ENCODE assay signal across 21 cellular contexts in genomic region chr3:42771271-42771670, GRCh38. TPM values are rescaled to one million over a fixed set of nuclear protein-coding genes. Genes with fewer than 3 reads are reported as not detected.
DNase-seq lines count a peak whose midpoint lies in the region; ATAC-seq, FAIRE-seq and TF ChIP-seq lines count a peak whose summit lies in the region.
"Had no signal": no experiment of that assay in that cellular context is flagged by ENCODE, and none has a peak within 500 bp of the region (broad histone marks: within the 10 kb centered on the region; RNA-seq: fewer than 3 reads in every experiment).

No MANE protein-coding gene starts in this region.

- H3K27me3 ChIP-seq in small intestine (ENCODE audit: control insufficient read depth in 2 of 2, insufficient read depth in 2 of 2, low read length in 2 of 2): no peaks in the 10 kb centered on the region
- H3K27me3 ChIP-seq: BE2C, SJCRH30 had no signal

- ATAC-seq in activated naive CD8-positive, alpha-beta T cell treated with anti-CD3 and anti-CD28 coated beads, Interleukin-2, amount 50 U/mL, for 24 hours: no peak
- ATAC-seq in memory B cell (ENCODE audit: low read depth) (no peak), GM18867 (IDR thresholded peaks at IDR 0.05; ENCODE audit: unreplicated experiment) (no peak)
- ATAC-seq: K562 had no signal

- TF ChIP-seq CTCF in progenitor cell of endocrine pancreas (IDR thresholded peaks at IDR 0.05; ENCODE audit: unreplicated experiment): no peak

- H3K27ac ChIP-seq in small intestine (ENCODE audit: low read depth in 1 of 2, low read length in 1 of 2): no peak overlapping the region
- H3K27ac ChIP-seq: PC-9, RWPE1, SJCRH30 had no signal

- FAIRE-seq in small intestine (lab: Jason Lieb, UNC): no peak
- FAIRE-seq: H54, K562 had no signal

- intact Hi-C loops in activated T-helper 1 cell treated with anti-CD3 and anti-CD28 coated beads, Interleukin-12 subunit alpha, Interleukin-12 subunit beta, Interleukin-2, Interleukin-4 antibody, amounts not matched to agents 30 ng/mL and 10 ng/mL and 1 ng/mL, durations not matched to agents 14 hours and 24 hours and 36 hours (cut with micrococcal nuclease): loop anchor here (5.0 kb wide), 1 partner anchor 516 kb away; the partner anchor contains the start of gene SNRK

- no peak overlapping the region for H3K4me3 ChIP-seq in small intestine (ENCODE audit: low read depth in 1 of 2, low read length in 2 of 2)
- H3K4me3 ChIP-seq: K562, PC-9, SJCRH30 had no signal

- no peak overlapping the region for H3K27ac Mint-ChIP-seq in activated naive CD8-positive, alpha-beta T cell
- no peak overlapping the region for H3K27ac Mint-ChIP-seq in activated naive CD8-positive, alpha-beta T cell treated with anti-CD3 and anti-CD28 coated beads, Interleukin-2, amount 50 U/mL, for 24 hours
- H3K27ac Mint-ChIP-seq in activated T-helper 1 cell treated with anti-CD3 and anti-CD28 coated beads, Interleukin-12 subunit alpha, Interleukin-12 subunit beta, Interleukin-2, Interleukin-4 antibody, amounts not matched to agents 30 ng/mL and 10 ng/mL and 1 ng/mL, durations not matched to agents 14 hours and 24 hours and 36 hours: peak overlapping the region; percentile 44
- H3K27ac Mint-ChIP-seq in memory B cell (peak overlapping the region; percentile 43), progenitor cell of endocrine pancreas (no peak overlapping the region)

- H3K4me3 Mint-ChIP-seq in activated naive CD8-positive, alpha-beta T cell: peak overlapping the region; percentile 14
- no peak overlapping the region for H3K4me3 Mint-ChIP-seq in activated naive CD8-positive, alpha-beta T cell treated with anti-CD3 and anti-CD28 coated beads, Interleukin-2, amount 50 U/mL, for 24 hours
- H3K4me3 Mint-ChIP-seq in activated T-helper 1 cell treated with anti-CD3 and anti-CD28 coated beads, Interleukin-12 subunit alpha, Interleukin-12 subunit beta, Interleukin-2, Interleukin-4 antibody, amounts not matched to agents 30 ng/mL and 10 ng/mL and 1 ng/mL, durations not matched to agents 14 hours and 24 hours and 36 hours: no peak overlapping the region
- H3K4me3 Mint-ChIP-seq in memory B cell: no peak overlapping the region
- no peak overlapping the region for H3K4me3 Mint-ChIP-seq in progenitor cell of endocrine pancreas (ENCODE audit: low read depth)

- no peaks in the 10 kb centered on the region for H3K9me3 ChIP-seq in small intestine (ENCODE audit: control insufficient read depth, low read depth)
- H3K9me3 ChIP-seq: BE2C, SJCRH30 had no signal

- no peaks in the 10 kb centered on the region for H3K4me1 ChIP-seq in small intestine (ENCODE audit: control insufficient read depth in 2 of 2, insufficient read depth in 1 of 2, low read depth in 1 of 2, low read length in 1 of 2)
- H3K4me1 ChIP-seq: BE2C, SJCRH30 had no signal

- H3K9me3 Mint-ChIP-seq in activated naive CD8-positive, alpha-beta T cell (ENCODE audit: low read depth): no peaks in the 10 kb centered on the region
- H3K9me3 Mint-ChIP-seq in activated naive CD8-positive, alpha-beta T cell treated with anti-CD3 and anti-CD28 coated beads, Interleukin-2, amount 50 U/mL, for 24 hours: peaks cover 6% of the 10 kb centered on the region
- H3K9me3 Mint-ChIP-seq in activated T-helper 1 cell treated with anti-CD3 and anti-CD28 coated beads, Interleukin-12 subunit alpha, Interleukin-12 subunit beta, Interleukin-2, Interleukin-4 antibody, amounts not matched to agents 30 ng/mL and 10 ng/mL and 1 ng/mL, durations not matched to agents 14 hours and 24 hours and 36 hours: no peaks in the 10 kb centered on the region
- no peaks in the 10 kb centered on the region for H3K9me3 Mint-ChIP-seq in memory B cell
- H3K9me3 Mint-ChIP-seq in progenitor cell of endocrine pancreas (ENCODE audit: low read depth): peaks cover 7% of the 10 kb centered on the region
- H3K9me3 Mint-ChIP-seq: CD4-positive, alpha-beta memory T cell had no signal

- 12 to 58% (median 14%) methylated on average over 1 of the region's 1 CpG for WGBS in small intestine, 3 donors

- no peaks in the 10 kb centered on the region for H3K36me3 ChIP-seq in small intestine (ENCODE audit: control insufficient read depth in 2 of 2, insufficient read depth in 2 of 2, low read length in 2 of 2)
- H3K36me3 ChIP-seq: BE2C, SJCRH30 had no signal

- DNase-seq in activated naive CD8-positive, alpha-beta T cell treated with anti-CD3 and anti-CD28 coated beads, Interleukin-2, amount 50 U/mL, for 24 hours: no peak
- no peak for DNase-seq in activated T-helper 1 cell treated with anti-CD3 and anti-CD28 coated beads, Interleukin-12 subunit alpha, Interleukin-12 subunit beta, Interleukin-2, Interleukin-4 antibody, amounts not matched to agents 30 ng/mL and 10 ng/mL and 1 ng/mL, durations not matched to agents 14 hours and 24 hours and 36 hours (ENCODE audit: low spot score)
- no peak for DNase-seq in memory B cell (ENCODE audit: low spot score in 2 of 2)
- DNase-seq in small intestine: peak; percentile 27
- no peak for DNase-seq in activated CD4-positive, CD25-positive, alpha-beta regulatory T cell treated with anti-CD3 and anti-CD28 coated beads, Interleukin-2, amount 50 U/mL, for 72 hours
- no peak for DNase-seq in progenitor cell of endocrine pancreas (ENCODE audit: low spot score, unreplicated experiment)
- DNase-seq: BE2C; CD4-positive, alpha-beta memory T cell; DMS79; NCI-H1105; NCI-H1694; NCI-H510A; NCI-H82; PC-9; SJCRH30 had no signal

- no peaks in the 10 kb centered on the region for H3K36me3 Mint-ChIP-seq in activated naive CD8-positive, alpha-beta T cell
- peaks cover 2% of the 10 kb centered on the region for H3K36me3 Mint-ChIP-seq in activated naive CD8-positive, alpha-beta T cell treated with anti-CD3 and anti-CD28 coated beads, Interleukin-2, amount 50 U/mL, for 24 hours (ENCODE audit: low read depth)
- H3K36me3 Mint-ChIP-seq in activated T-helper 1 cell treated with anti-CD3 and anti-CD28 coated beads, Interleukin-12 subunit alpha, Interleukin-12 subunit beta, Interleukin-2, Interleukin-4 antibody, amounts not matched to agents 30 ng/mL and 10 ng/mL and 1 ng/mL, durations not matched to agents 14 hours and 24 hours and 36 hours (ENCODE audit: low read depth): no peaks in the 10 kb centered on the region
- H3K36me3 Mint-ChIP-seq in memory B cell (no peaks in the 10 kb centered on the region), progenitor cell of endocrine pancreas (ENCODE audit: insufficient read depth) (peaks cover 5% of the 10 kb centered on the region)

- H3K27me3 Mint-ChIP-seq in activated naive CD8-positive, alpha-beta T cell: no peaks in the 10 kb centered on the region
- no peaks in the 10 kb centered on the region for H3K27me3 Mint-ChIP-seq in activated naive CD8-positive, alpha-beta T cell treated with anti-CD3 and anti-CD28 coated beads, Interleukin-2, amount 50 U/mL, for 24 hours
- peaks cover 15% of the 10 kb centered on the region for H3K27me3 Mint-ChIP-seq in activated T-helper 1 cell treated with anti-CD3 and anti-CD28 coated beads, Interleukin-12 subunit alpha, Interleukin-12 subunit beta, Interleukin-2, Interleukin-4 antibody, amounts not matched to agents 30 ng/mL and 10 ng/mL and 1 ng/mL, durations not matched to agents 14 hours and 24 hours and 36 hours (ENCODE audit: insufficient read depth)
- no peaks in the 10 kb centered on the region for H3K27me3 Mint-ChIP-seq in memory B cell
- H3K27me3 Mint-ChIP-seq in progenitor cell of endocrine pancreas: peaks cover 9% of the 10 kb centered on the region
- H3K27me3 Mint-ChIP-seq: CD4-positive, alpha-beta memory T cell had no signal

- peaks cover 17% of the 10 kb centered on the region for H3K4me1 Mint-ChIP-seq in activated naive CD8-positive, alpha-beta T cell (ENCODE audit: low read depth)
- peaks cover 12% of the 10 kb centered on the region for H3K4me1 Mint-ChIP-seq in activated naive CD8-positive, alpha-beta T cell treated with anti-CD3 and anti-CD28 coated beads, Interleukin-2, amount 50 U/mL, for 24 hours
- peaks cover 12% of the 10 kb centered on the region for H3K4me1 Mint-ChIP-seq in activated T-helper 1 cell treated with anti-CD3 and anti-CD28 coated beads, Interleukin-12 subunit alpha, Interleukin-12 subunit beta, Interleukin-2, Interleukin-4 antibody, amounts not matched to agents 30 ng/mL and 10 ng/mL and 1 ng/mL, durations not matched to agents 14 hours and 24 hours and 36 hours (ENCODE audit: low read depth)
- H3K4me1 Mint-ChIP-seq in memory B cell (peaks cover 5% of the 10 kb centered on the region), progenitor cell of endocrine pancreas (ENCODE audit: low read depth) (peaks cover 4% of the 10 kb centered on the region)

RNA-seq across cellular contexts. Expression of gene CCDC13, which starts 1.8 kb away (rescaled TPM):
- total RNA-seq in activated T-helper 1 cell treated with anti-CD3 and anti-CD28 coated beads, Interleukin-12 subunit alpha, Interleukin-12 subunit beta, Interleukin-2, Interleukin-4 antibody, amounts not matched to agents 30 ng/mL and 10 ng/mL and 1 ng/mL, durations not matched to agents 14 hours and 24 hours and 36 hours: 0.32 TPM in 1 of 2 replicates, not detected in the other
- 1 to 10 TPM in 1 of 3 donors, under 1 TPM in 2; 0.37 to 2.7 (median 0.81) TPM for polyA plus RNA-seq in small intestine
- total RNA-seq in progenitor cell of endocrine pancreas: 2.3 and 2.5 TPM in 2 replicates
- total RNA-seq: A172 had no signal

RNA-seq across cellular contexts. Expression of gene HIGD1A, which starts 33.0 kb away (rescaled TPM):
- 90.1 and 97.5 TPM in 2 replicates for total RNA-seq in activated T-helper 1 cell treated with anti-CD3 and anti-CD28 coated beads, Interleukin-12 subunit alpha, Interleukin-12 subunit beta, Interleukin-2, Interleukin-4 antibody, amounts not matched to agents 30 ng/mL and 10 ng/mL and 1 ng/mL, durations not matched to agents 14 hours and 24 hours and 36 hours
- polyA plus RNA-seq in small intestine: 100 to 1,000 TPM; 203 to 333 (median 307) TPM
- total RNA-seq in progenitor cell of endocrine pancreas: 90.6 and 92.3 TPM in 2 replicates

RNA-seq across cellular contexts. Expression of gene ACKR2, which starts 38.0 kb away (rescaled TPM):
- 0.66 and 0.88 TPM in 2 replicates for total RNA-seq in activated T-helper 1 cell treated with anti-CD3 and anti-CD28 coated beads, Interleukin-12 subunit alpha, Interleukin-12 subunit beta, Interleukin-2, Interleukin-4 antibody, amounts not matched to agents 30 ng/mL and 10 ng/mL and 1 ng/mL, durations not matched to agents 14 hours and 24 hours and 36 hours
- 1 to 10 TPM in 1 of 3 donors, under 1 TPM in 2; 0.22 to 2.5 (median 0.81) TPM for polyA plus RNA-seq in small intestine
- 0.60 and 0.78 TPM in 2 replicates for total RNA-seq in progenitor cell of endocrine pancreas
- total RNA-seq: A172, SJCRH30 had no signal
- polyA plus RNA-seq: CD4-positive, alpha-beta memory T cell had no signal

Comparison
In these comparisons a context has a peak if more than half of its experiments do, and no peak if none do; other contexts are left out.
1. H3K27ac Mint-ChIP-seq: peak in activated T-helper 1 cell treated with anti-CD3 and anti-CD28 coated beads, Interleukin-12 subunit alpha, Interleukin-12 subunit beta, Interleukin-2, Interleukin-4 antibody, amounts not matched to agents 30 ng/mL and 10 ng/mL and 1 ng/mL, durations not matched to agents 14 hours and 24 hours and 36 hours (single experiment) and memory B cell (single experiment); none in activated naive CD8-positive, alpha-beta T cell (single experiment), activated naive CD8-positive, alpha-beta T cell treated with anti-CD3 and anti-CD28 coated beads, Interleukin-2, amount 50 U/mL, for 24 hours (single experiment) and progenitor cell of endocrine pancreas (single experiment).